In genomic region chr2:25373269-25373981, GRCh38 we compare ENCODE assay signal across 10 cellular contexts. TPM values are rescaled to one million over a fixed set of nuclear protein-coding genes. Genes with fewer than 3 reads are reported as not detected.
A peak's percentile ranks its signal among the peaks of the same experiment; 100 is the strongest.
DNase-seq lines count a peak whose midpoint lies in the region; ATAC-seq and TF ChIP-seq lines count a peak whose summit lies in the region.
"Had no signal": no experiment of that assay in that cellular context is flagged by ENCODE, and none has a peak within 500 bp of the region (broad histone marks: within the 10 kb centered on the region; RNA-seq: fewer than 3 reads in every experiment).

No MANE protein-coding gene starts in this region.

- no peak overlapping the region for H3K9ac ChIP-seq in neural progenitor cell

- no peaks in the 10 kb centered on the region for H3K79me2 ChIP-seq in neural progenitor cell (ENCODE audit: low read depth)

- H3K27me3 Mint-ChIP-seq in neural progenitor cell (ENCODE audit: insufficient read depth, low read depth) = peaks cover 10% of the 10 kb centered on the region
- H3K27me3 Mint-ChIP-seq: stimulated activated naive CD8-positive, alpha-beta T cell treated with anti-CD3 and anti-CD28 coated beads, Interleukin-15, amount 100 ng/mL, for 72 hours had no signal

- H3K36me3 ChIP-seq in neural progenitor cell = no peaks in the 10 kb centered on the region

- no peak overlapping the region for H3K4me2 ChIP-seq in neural progenitor cell

- H3K9me3 ChIP-seq in neural progenitor cell (ENCODE audit: low read depth) = no peaks in the 10 kb centered on the region

- H3F3A ChIP-seq in neural progenitor cell (ENCODE audit: low read depth) = peaks cover 20% of the 10 kb centered on the region

- H4K20me1 ChIP-seq in neural progenitor cell (ENCODE audit: low read depth) = no peaks in the 10 kb centered on the region

- no peak overlapping the region for H3K4me3 ChIP-seq in neural progenitor cell

- peaks cover 43% of the 10 kb centered on the region for H3K4me1 ChIP-seq in neural progenitor cell

- peaks cover 4% of the 10 kb centered on the region for H3K27me3 ChIP-seq in neural progenitor cell

- DNase-seq in DMS53 treated with DMSO at 0.1 percent for 48 hours (lab: John Stamatoyannopoulos, UW; ENCODE audit: unreplicated experiment) = peak; percentile 87
- DNase-seq in NCI-H2029 (lab: John Stamatoyannopoulos, UW) = peak; percentile 96
- peak in 1 of 61 donors; percentile 60 for DNase-seq in caudate nucleus (lab: John Stamatoyannopoulos, UW)
- DNase-seq in neural progenitor cell (ENCODE audit: low spot score) = no peak
- DNase-seq in midbrain (lab: John Stamatoyannopoulos, UW) = no peak
- no peak for DNase-seq in epidermal melanocyte (ENCODE audit: insufficient read length, low spot score)
- DNase-seq: NCI-H526 treated with DMSO at 0.1 percent for 48 hours; stimulated activated naive CD8-positive, alpha-beta T cell treated with anti-CD3 and anti-CD28 coated beads, Interleukin-15, amount 100 ng/mL, for 72 hours had no signal

- H3K9me3 Mint-ChIP-seq in neural progenitor cell = peaks cover 2% of the 10 kb centered on the region
- H3K9me3 Mint-ChIP-seq: stimulated activated naive CD8-positive, alpha-beta T cell treated with anti-CD3 and anti-CD28 coated beads, Interleukin-15, amount 100 ng/mL, for 72 hours had no signal

- no peak for ATAC-seq in GM21737 (IDR thresholded peaks at IDR 0.05; ENCODE audit: unreplicated experiment)
- ATAC-seq in GM19452 (IDR thresholded peaks at IDR 0.05; ENCODE audit: unreplicated experiment) = no peak
- ATAC-seq: stimulated activated naive CD8-positive, alpha-beta T cell treated with anti-CD3 and anti-CD28 coated beads, Interleukin-15, amount 100 ng/mL, for 72 hours had no signal

- no peak overlapping the region for H2AFZ ChIP-seq in neural progenitor cell (replicated peaks)

- no peak for TF ChIP-seq CTCF in neural progenitor cell (IDR thresholded peaks at IDR 0.05)

- H3K4me3 Mint-ChIP-seq in neural progenitor cell = no peak overlapping the region
- H3K4me3 Mint-ChIP-seq: stimulated activated naive CD8-positive, alpha-beta T cell treated with anti-CD3 and anti-CD28 coated beads, Interleukin-15, amount 100 ng/mL, for 72 hours had no signal

- peaks cover 4% of the 10 kb centered on the region for H3K36me3 Mint-ChIP-seq in neural progenitor cell

- peaks cover 49% of the 10 kb centered on the region for H3K4me1 Mint-ChIP-seq in neural progenitor cell

- H3K27ac Mint-ChIP-seq in neural progenitor cell = peak overlapping the region; percentile 53

- H3K27ac ChIP-seq in caudate nucleus (ENCODE audit: low read depth, low read length) (peak overlapping the region; percentile 88), neural progenitor cell (no peak overlapping the region)

RNA-seq across cellular contexts. Expression of gene DNMT3A, which starts 31.7 kb away (rescaled TPM):
- 46.5 and 81.1 TPM in 2 replicates for total RNA-seq in neural progenitor cell (ENCODE audit: low replicate concordance)

Comparison
In these comparisons a context has a peak if more than half of its experiments do, and no peak if none do; other contexts are left out.
1. DNase-seq: peak in DMS53 treated with DMSO at 0.1 percent for 48 hours (single experiment) and NCI-H2029 (single experiment); none in neural progenitor cell (single experiment), midbrain (single experiment) and epidermal melanocyte (single experiment).